In the genomic region with DNA sequence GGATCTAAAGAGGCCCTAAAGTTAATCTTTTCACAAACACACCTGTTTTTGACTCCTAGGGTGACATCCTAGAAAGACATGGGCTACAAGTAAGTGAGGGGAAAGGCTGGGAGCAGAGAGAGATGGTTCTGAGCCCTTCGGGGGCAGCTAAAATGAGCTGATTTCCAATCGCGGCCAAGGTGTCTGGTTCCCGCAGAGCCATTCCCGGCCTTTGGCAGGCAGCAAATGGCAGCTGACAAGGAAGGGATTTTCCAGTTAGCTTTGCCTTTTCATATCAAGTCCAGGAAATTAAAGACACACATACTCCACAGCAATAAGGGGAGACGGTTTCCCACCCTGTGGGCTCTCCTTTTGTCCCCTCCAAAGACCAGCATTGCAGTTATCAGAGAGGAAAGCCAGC, we compare ENCODE assay signal across 23 cellular contexts.
A peak's percentile ranks its signal among the peaks of the same experiment; 100 is the strongest.
DNase-seq lines count a peak whose midpoint lies in the region; ATAC-seq and TF ChIP-seq lines count a peak whose summit lies in the region.
"Had no signal": no experiment of that assay in that cellular context is flagged by ENCODE, and none has a peak within 500 bp of the region (broad histone marks: within the 10 kb centered on the region; RNA-seq: fewer than 3 reads in every experiment).

No MANE protein-coding gene starts in this region.

- H3K4me1 Mint-ChIP-seq in brain (peaks cover 44% of the 10 kb centered on the region), mesothelial cell of epicardium (peaks cover 34% of the 10 kb centered on the region)
- H3K4me1 Mint-ChIP-seq: activated CD8-positive, alpha-beta memory T cell treated with anti-CD3 and anti-CD28 coated beads, Interleukin-2, amount 10 ng/mL, durations not matched to agents 7 days and 5 days; central memory CD8-positive, alpha-beta T cell; stimulated activated effector memory CD8-positive, alpha-beta T cell treated with anti-CD3 and anti-CD28 coated beads, Interleukin-12 subunit alpha, Interleukin-12 subunit beta, amount 100 ng/mL, for 72 hours had no signal

- H3K4me1 ChIP-seq in thoracic aorta (ENCODE audit: control insufficient read depth in 1 of 2, low read depth in 2 of 2), result peaks cover 7 to 35% of the 10 kb centered on the region in 2 donors
- peaks cover 36% of the 10 kb centered on the region for H3K4me1 ChIP-seq in vagina

- intact Hi-C loops in vagina (cut with DNase I), result no loop called here

- ATAC-seq in thoracic aorta (ENCODE audit: insufficient number of reproducible peaks, low FRiP score, low read depth), result no peak
- ATAC-seq in HG02759 (IDR thresholded peaks at IDR 0.05; ENCODE audit: unreplicated experiment), result no peak
- ATAC-seq: activated CD4-positive, CD25-positive, alpha-beta regulatory T cell treated with anti-CD3 and anti-CD28 coated beads, Interleukin-2, amount 50 U/mL, for 24 hours; activated CD8-positive, alpha-beta memory T cell treated with anti-CD3 and anti-CD28 coated beads, Interleukin-2, amount 10 ng/mL, durations not matched to agents 7 days and 5 days; effector memory CD8-positive, alpha-beta T cell; left cardiac atrium; stimulated activated effector memory CD8-positive, alpha-beta T cell treated with anti-CD3 and anti-CD28 coated beads, Interleukin-12 subunit alpha, Interleukin-12 subunit beta, amount 100 ng/mL, for 72 hours had no signal

- H3K9me3 ChIP-seq in thoracic aorta, result no peaks in the 10 kb centered on the region
- H3K9me3 ChIP-seq in vagina, result no peaks in the 10 kb centered on the region
- H3K9me3 ChIP-seq: ovary, SJSA1 had no signal

- H3K36me3 ChIP-seq in thoracic aorta (no peaks in the 10 kb centered on the region), vagina (no peaks in the 10 kb centered on the region)
- H3K36me3 ChIP-seq: ovary, SJSA1 had no signal

- H3K27ac Mint-ChIP-seq in brain, result peak overlapping the region in 4 of 5 experiments; percentile 4 to 93 (median 70)
- peak overlapping the region; percentile 67 for H3K27ac Mint-ChIP-seq in mesothelial cell of epicardium
- H3K27ac Mint-ChIP-seq: activated CD8-positive, alpha-beta memory T cell treated with anti-CD3 and anti-CD28 coated beads, Interleukin-2, amount 10 ng/mL, durations not matched to agents 7 days and 5 days; activated T-helper 2 cell treated with anti-CD3 and anti-CD28 coated beads, Interferon-gamma antibody, Interleukin-2, Interleukin-4, amounts not matched to agents 10 μg/mL and 5 μg/mL and 100 μg/mL, durations not matched to agents 14 hours and 24 hours and 36 hours; effector memory CD8-positive, alpha-beta T cell; stimulated activated effector memory CD8-positive, alpha-beta T cell treated with anti-CD3 and anti-CD28 coated beads, Interleukin-12 subunit alpha, Interleukin-12 subunit beta, amount 100 ng/mL, for 72 hours had no signal

- H3K36me3 Mint-ChIP-seq in brain (peaks cover 5% of the 10 kb centered on the region), mesothelial cell of epicardium (no peaks in the 10 kb centered on the region)
- H3K36me3 Mint-ChIP-seq: activated CD8-positive, alpha-beta memory T cell treated with anti-CD3 and anti-CD28 coated beads, Interleukin-2, amount 10 ng/mL, durations not matched to agents 7 days and 5 days; stimulated activated effector memory CD8-positive, alpha-beta T cell treated with anti-CD3 and anti-CD28 coated beads, Interleukin-12 subunit alpha, Interleukin-12 subunit beta, amount 100 ng/mL, for 72 hours had no signal

- peak overlapping the region; percentile 34 to 35 for H3K27ac ChIP-seq in thoracic aorta
- H3K27ac ChIP-seq in vagina, result no peak overlapping the region
- H3K27ac ChIP-seq: ovary had no signal

- H3K27me3 Mint-ChIP-seq in brain (peaks cover 13% of the 10 kb centered on the region), mesothelial cell of epicardium (ENCODE audit: low read depth) (no peaks in the 10 kb centered on the region)

- TF ChIP-seq POLR2A in vagina (IDR thresholded peaks at IDR 0.05), result no peak

- H3K27me3 ChIP-seq in thoracic aorta (replicated peaks; ENCODE audit: insufficient read depth), result no peaks in the 10 kb centered on the region
- H3K27me3 ChIP-seq in vagina, result no peaks in the 10 kb centered on the region
- H3K27me3 ChIP-seq: ovary, SJSA1 had no signal

- H3K9me3 Mint-ChIP-seq in brain (peaks cover 0 to 10% (median 7%) of the 10 kb centered on the region in 5 experiments), mesothelial cell of epicardium (peaks cover 5% of the 10 kb centered on the region)
- H3K9me3 Mint-ChIP-seq: activated T-helper 2 cell treated with anti-CD3 and anti-CD28 coated beads, Interferon-gamma antibody, Interleukin-2, Interleukin-4, amounts not matched to agents 10 μg/mL and 5 μg/mL and 100 μg/mL, durations not matched to agents 14 hours and 24 hours and 36 hours; central memory CD8-positive, alpha-beta T cell; effector memory CD8-positive, alpha-beta T cell; stimulated activated effector memory CD8-positive, alpha-beta T cell treated with anti-CD3 and anti-CD28 coated beads, Interleukin-12 subunit alpha, Interleukin-12 subunit beta, amount 100 ng/mL, for 72 hours had no signal

- H3K4me3 ChIP-seq in thoracic aorta (no peak overlapping the region), vagina (no peak overlapping the region)
- H3K4me3 ChIP-seq: ovary, SJSA1 had no signal

- DNase-seq in NCI-H82 (lab: John Stamatoyannopoulos, UW), result peak; percentile 59
- DNase-seq in NCI-H82 treated with DMSO at 0.1 percent for 48 hours (lab: John Stamatoyannopoulos, UW; ENCODE audit: unreplicated experiment), result no peak
- DNase-seq in mesothelial cell of epicardium (ENCODE audit: low spot score in 2 of 2, unreplicated experiment in 2 of 2), result no peak
- no peak for DNase-seq in thoracic aorta (ENCODE audit: low spot score)
- no peak for DNase-seq in vagina (ENCODE audit: extremely low spot score in 2 of 2)
- no peak for DNase-seq in SKM-1 (lab: John Stamatoyannopoulos, UW; ENCODE audit: unreplicated experiment)
- DNase-seq: activated CD8-positive, alpha-beta memory T cell treated with anti-CD3 and anti-CD28 coated beads, Interleukin-2, amount 10 ng/mL, durations not matched to agents 7 days and 5 days; C1 segment of cervical spinal cord; effector memory CD8-positive, alpha-beta T cell; Karpas-422; left cardiac atrium; NCI-H1436; NCI-H510A; ovary; T-helper 9 cell; trophoblast cell had no signal

- TF ChIP-seq CTCF in brain (conservative IDR thresholded peaks at IDR 0.05), result no peak
- no peak for TF ChIP-seq CTCF in mesothelial cell of epicardium (IDR thresholded peaks at IDR 0.05; ENCODE audit: unreplicated experiment)
- TF ChIP-seq CTCF in thoracic aorta (IDR thresholded peaks at IDR 0.05), result no peak
- TF ChIP-seq CTCF in vagina (IDR thresholded peaks at IDR 0.05), result no peak

- H3K4me3 Mint-ChIP-seq in brain, result peak overlapping the region in 2 of 5 experiments; percentile 14 to 30
- no peak overlapping the region for H3K4me3 Mint-ChIP-seq in mesothelial cell of epicardium
- H3K4me3 Mint-ChIP-seq: activated CD8-positive, alpha-beta memory T cell treated with anti-CD3 and anti-CD28 coated beads, Interleukin-2, amount 10 ng/mL, durations not matched to agents 7 days and 5 days; central memory CD8-positive, alpha-beta T cell; effector memory CD8-positive, alpha-beta T cell; stimulated activated effector memory CD8-positive, alpha-beta T cell treated with anti-CD3 and anti-CD28 coated beads, Interleukin-12 subunit alpha, Interleukin-12 subunit beta, amount 100 ng/mL, for 72 hours had no signal
